Comparison of ENCODE assay signal across 1 cellular context in the genomic region with DNA sequence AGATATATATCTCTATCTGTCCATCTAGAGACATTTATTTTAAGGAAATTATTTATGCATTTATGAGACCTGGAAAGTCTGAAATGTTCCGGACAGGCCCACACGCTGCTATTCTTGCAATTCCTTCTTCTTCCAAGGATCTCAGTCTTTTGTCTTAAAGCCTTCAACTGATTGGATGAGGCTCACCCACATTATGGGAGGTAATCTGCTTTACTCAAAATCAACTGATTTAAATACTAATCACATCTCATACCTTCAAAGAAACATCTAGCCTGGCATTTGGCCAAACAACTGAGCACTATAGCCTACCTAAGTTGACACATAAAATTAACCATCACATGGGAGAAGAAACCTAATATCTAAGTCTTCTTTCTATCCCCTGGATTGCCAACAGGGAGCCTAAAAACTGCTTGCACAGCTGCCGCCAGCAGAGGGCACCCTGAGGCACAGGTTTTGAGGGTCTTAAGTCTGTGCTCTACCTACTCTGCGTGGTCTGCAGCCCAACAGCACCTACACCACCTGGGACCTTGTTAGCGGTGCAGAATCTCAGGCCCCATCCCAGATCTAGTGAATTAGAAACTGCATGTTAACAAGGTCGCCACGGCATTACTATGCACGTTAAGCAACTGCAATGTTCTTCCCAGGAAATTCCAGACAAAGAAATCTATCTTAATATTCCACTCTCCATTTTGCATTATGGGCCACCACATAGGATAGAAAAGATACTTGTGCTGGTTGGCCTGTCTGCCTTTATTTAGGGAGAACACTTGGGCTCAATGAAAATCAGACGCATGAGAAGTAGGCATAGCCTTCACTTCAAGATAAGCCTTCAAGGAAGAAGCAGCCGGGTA.
TF ChIP-seq lines count a peak whose summit lies in the region.

No MANE protein-coding gene starts in this region.

TF ChIP-seq in HepG2, 621 proteins besides CTCF, POLR2A, EP300 and RAD21 (continued from another document and continues in another):
- TF ChIP-seq, protein P1, sequence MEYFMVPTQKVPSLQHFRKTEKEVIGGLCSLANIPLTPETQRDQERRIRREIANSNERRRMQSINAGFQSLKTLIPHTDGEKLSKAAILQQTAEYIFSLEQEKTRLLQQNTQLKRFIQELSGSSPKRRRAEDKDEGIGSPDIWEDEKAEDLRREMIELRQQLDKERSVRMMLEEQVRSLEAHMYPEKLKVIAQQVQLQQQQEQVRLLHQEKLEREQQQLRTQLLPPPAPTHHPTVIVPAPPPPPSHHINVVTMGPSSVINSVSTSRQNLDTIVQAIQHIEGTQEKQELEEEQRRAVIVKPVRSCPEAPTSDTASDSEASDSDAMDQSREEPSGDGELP (IDR thresholded peaks at IDR 0.05; ENCODE audit: borderline replicate concordance, low read depth): no peak
- no peak for TF ChIP-seq MTF2 (CRISPR knock-in tag; IDR thresholded peaks at IDR 0.05; ENCODE audit: borderline replicate concordance)
- TF ChIP-seq NR3C1 (CRISPR knock-in tag; IDR thresholded peaks at IDR 0.05): no peak
- no peak for TF ChIP-seq HOXA3 (CRISPR knock-in tag; IDR thresholded peaks at IDR 0.05)
- TF ChIP-seq FIP1L1 (IDR thresholded peaks at IDR 0.05; ENCODE audit: borderline replicate concordance, insufficient read depth, low read depth, low read length): no peak
- TF ChIP-seq FOSL2 (CRISPR knock-in tag; IDR thresholded peaks at IDR 0.05): no peak
- TF ChIP-seq, protein P2, sequence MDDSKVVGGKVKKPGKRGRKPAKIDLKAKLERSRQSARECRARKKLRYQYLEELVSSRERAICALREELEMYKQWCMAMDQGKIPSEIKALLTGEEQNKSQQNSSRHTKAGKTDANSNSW (CRISPR knock-in tag; IDR thresholded peaks at IDR 0.05; ENCODE audit: borderline replicate concordance): no peak
- TF ChIP-seq RARA (CRISPR knock-in tag; IDR thresholded peaks at IDR 0.05): no peak
- TF ChIP-seq ZNF543 (CRISPR knock-in tag; IDR thresholded peaks at IDR 0.05): no peak
- TF ChIP-seq, protein P3, sequence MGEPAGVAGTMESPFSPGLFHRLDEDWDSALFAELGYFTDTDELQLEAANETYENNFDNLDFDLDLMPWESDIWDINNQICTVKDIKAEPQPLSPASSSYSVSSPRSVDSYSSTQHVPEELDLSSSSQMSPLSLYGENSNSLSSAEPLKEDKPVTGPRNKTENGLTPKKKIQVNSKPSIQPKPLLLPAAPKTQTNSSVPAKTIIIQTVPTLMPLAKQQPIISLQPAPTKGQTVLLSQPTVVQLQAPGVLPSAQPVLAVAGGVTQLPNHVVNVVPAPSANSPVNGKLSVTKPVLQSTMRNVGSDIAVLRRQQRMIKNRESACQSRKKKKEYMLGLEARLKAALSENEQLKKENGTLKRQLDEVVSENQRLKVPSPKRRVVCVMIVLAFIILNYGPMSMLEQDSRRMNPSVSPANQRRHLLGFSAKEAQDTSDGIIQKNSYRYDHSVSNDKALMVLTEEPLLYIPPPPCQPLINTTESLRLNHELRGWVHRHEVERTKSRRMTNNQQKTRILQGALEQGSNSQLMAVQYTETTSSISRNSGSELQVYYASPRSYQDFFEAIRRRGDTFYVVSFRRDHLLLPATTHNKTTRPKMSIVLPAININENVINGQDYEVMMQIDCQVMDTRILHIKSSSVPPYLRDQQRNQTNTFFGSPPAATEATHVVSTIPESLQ (CRISPR knock-in tag; conservative IDR thresholded peaks at IDR 0.05): no peak
- TF ChIP-seq FLYWCH1 (CRISPR knock-in tag; IDR thresholded peaks at IDR 0.05): no peak
- no peak for TF ChIP-seq ZBTB7A (CRISPR knock-in tag; IDR thresholded peaks at IDR 0.05)
- TF ChIP-seq THYN1 (CRISPR knock-in tag; IDR thresholded peaks at IDR 0.05; ENCODE audit: borderline replicate concordance, low read depth): no peak
- TF ChIP-seq KLF16 (CRISPR knock-in tag; IDR thresholded peaks at IDR 0.05): peak in 1 of 2 experiments; percentile 50; a peak in 1 of 4 replicates
- no peak for TF ChIP-seq TEAD3 (CRISPR knock-in tag; optimal IDR thresholded peaks at IDR 0.05; ENCODE audit: borderline replicate concordance)
- TF ChIP-seq, protein P4, sequence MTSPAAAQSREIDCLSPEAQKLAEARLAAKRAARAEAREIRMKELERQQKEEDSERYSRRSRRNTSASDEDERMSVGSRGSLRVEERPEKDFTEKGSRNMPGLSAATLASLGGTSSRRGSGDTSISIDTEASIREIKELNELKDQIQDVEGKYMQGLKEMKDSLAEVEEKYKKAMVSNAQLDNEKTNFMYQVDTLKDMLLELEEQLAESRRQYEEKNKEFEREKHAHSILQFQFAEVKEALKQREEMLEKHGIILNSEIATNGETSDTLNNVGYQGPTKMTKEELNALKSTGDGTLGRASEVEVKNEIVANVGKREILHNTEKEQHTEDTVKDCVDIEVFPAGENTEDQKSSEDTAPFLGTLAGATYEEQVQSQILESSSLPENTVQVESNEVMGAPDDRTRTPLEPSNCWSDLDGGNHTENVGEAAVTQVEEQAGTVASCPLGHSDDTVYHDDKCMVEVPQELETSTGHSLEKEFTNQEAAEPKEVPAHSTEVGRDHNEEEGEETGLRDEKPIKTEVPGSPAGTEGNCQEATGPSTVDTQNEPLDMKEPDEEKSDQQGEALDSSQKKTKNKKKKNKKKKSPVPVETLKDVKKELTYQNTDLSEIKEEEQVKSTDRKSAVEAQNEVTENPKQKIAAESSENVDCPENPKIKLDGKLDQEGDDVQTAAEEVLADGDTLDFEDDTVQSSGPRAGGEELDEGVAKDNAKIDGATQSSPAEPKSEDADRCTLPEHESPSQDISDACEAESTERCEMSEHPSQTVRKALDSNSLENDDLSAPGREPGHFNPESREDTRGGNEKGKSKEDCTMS (CRISPR knock-in tag; conservative IDR thresholded peaks at IDR 0.05): no peak
- TF ChIP-seq ZNF670 (CRISPR knock-in tag; IDR thresholded peaks at IDR 0.05; ENCODE audit: borderline replicate concordance): no peak
- TF ChIP-seq ZNF292 (CRISPR knock-in tag; IDR thresholded peaks at IDR 0.05; ENCODE audit: borderline replicate concordance, low read depth): no peak
- TF ChIP-seq, protein P5, sequence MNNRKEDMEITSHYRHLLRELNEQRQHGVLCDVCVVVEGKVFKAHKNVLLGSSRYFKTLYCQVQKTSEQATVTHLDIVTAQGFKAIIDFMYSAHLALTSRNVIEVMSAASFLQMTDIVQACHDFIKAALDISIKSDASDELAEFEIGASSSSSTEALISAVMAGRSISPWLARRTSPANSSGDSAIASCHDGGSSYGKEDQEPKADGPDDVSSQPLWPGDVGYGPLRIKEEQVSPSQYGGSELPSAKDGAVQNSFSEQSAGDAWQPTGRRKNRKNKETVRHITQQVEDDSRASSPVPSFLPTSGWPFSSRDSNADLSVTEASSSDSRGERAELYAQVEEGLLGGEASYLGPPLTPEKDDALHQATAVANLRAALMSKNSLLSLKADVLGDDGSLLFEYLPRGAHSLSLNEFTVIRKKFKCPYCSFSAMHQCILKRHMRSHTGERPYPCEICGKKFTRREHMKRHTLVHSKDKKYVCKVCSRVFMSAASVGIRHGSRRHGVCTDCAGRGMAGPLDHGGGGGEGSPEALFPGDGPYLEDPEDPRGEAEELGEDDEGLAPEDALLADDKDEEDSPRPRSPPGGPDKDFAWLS (CRISPR knock-in tag; IDR thresholded peaks at IDR 0.05; ENCODE audit: borderline replicate concordance): no peak
- no peak for TF ChIP-seq ZC3H13 (CRISPR knock-in tag; IDR thresholded peaks at IDR 0.05)
- TF ChIP-seq, protein P6, sequence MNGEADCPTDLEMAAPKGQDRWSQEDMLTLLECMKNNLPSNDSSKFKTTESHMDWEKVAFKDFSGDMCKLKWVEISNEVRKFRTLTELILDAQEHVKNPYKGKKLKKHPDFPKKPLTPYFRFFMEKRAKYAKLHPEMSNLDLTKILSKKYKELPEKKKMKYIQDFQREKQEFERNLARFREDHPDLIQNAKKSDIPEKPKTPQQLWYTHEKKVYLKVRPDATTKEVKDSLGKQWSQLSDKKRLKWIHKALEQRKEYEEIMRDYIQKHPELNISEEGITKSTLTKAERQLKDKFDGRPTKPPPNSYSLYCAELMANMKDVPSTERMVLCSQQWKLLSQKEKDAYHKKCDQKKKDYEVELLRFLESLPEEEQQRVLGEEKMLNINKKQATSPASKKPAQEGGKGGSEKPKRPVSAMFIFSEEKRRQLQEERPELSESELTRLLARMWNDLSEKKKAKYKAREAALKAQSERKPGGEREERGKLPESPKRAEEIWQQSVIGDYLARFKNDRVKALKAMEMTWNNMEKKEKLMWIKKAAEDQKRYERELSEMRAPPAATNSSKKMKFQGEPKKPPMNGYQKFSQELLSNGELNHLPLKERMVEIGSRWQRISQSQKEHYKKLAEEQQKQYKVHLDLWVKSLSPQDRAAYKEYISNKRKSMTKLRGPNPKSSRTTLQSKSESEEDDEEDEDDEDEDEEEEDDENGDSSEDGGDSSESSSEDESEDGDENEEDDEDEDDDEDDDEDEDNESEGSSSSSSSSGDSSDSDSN (CRISPR knock-in tag; IDR thresholded peaks at IDR 0.05): no peak
- TF ChIP-seq ZFP82 (CRISPR knock-in tag; IDR thresholded peaks at IDR 0.05; ENCODE audit: borderline replicate concordance): no peak; the same call in 1 of the 2 replicates
- TF ChIP-seq HMGA1 (CRISPR knock-in tag; conservative IDR thresholded peaks at IDR 0.05): no peak
- TF ChIP-seq RELA (CRISPR knock-in tag; IDR thresholded peaks at IDR 0.05): no peak
- TF ChIP-seq JARID2 (CRISPR knock-in tag; IDR thresholded peaks at IDR 0.05; ENCODE audit: insufficient replicate concordance): no peak
- TF ChIP-seq MIER3 (CRISPR knock-in tag; IDR thresholded peaks at IDR 0.05; ENCODE audit: borderline replicate concordance): peak; percentile 63; the same call in 1 of the 2 replicates
- TF ChIP-seq, protein P7, sequence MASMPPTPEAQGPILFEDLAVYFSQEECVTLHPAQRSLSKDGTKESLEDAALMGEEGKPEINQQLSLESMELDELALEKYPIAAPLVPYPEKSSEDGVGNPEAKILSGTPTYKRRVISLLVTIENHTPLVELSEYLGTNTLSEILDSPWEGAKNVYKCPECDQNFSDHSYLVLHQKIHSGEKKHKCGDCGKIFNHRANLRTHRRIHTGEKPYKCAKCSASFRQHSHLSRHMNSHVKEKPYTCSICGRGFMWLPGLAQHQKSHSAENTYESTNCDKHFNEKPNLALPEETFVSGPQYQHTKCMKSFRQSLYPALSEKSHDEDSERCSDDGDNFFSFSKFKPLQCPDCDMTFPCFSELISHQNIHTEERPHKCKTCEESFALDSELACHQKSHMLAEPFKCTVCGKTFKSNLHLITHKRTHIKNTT (CRISPR knock-in tag; IDR thresholded peaks at IDR 0.05): no peak
- TF ChIP-seq, protein P8, sequence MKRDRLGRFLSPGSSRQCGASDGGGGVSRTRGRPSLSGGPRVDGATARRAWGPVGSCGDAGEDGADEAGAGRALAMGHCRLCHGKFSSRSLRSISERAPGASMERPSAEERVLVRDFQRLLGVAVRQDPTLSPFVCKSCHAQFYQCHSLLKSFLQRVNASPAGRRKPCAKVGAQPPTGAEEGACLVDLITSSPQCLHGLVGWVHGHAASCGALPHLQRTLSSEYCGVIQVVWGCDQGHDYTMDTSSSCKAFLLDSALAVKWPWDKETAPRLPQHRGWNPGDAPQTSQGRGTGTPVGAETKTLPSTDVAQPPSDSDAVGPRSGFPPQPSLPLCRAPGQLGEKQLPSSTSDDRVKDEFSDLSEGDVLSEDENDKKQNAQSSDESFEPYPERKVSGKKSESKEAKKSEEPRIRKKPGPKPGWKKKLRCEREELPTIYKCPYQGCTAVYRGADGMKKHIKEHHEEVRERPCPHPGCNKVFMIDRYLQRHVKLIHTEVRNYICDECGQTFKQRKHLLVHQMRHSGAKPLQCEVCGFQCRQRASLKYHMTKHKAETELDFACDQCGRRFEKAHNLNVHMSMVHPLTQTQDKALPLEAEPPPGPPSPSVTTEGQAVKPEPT (CRISPR knock-in tag; IDR thresholded peaks at IDR 0.05; ENCODE audit: low read depth): no peak
- no peak for TF ChIP-seq ZSCAN30 (CRISPR knock-in tag; IDR thresholded peaks at IDR 0.05)
- peak; percentile 65; the same call in 1 of the 2 replicates for TF ChIP-seq SMAD3 (CRISPR knock-in tag; IDR thresholded peaks at IDR 0.05)
- TF ChIP-seq SETDB1 (CRISPR knock-in tag; IDR thresholded peaks at IDR 0.05; ENCODE audit: borderline replicate concordance): no peak
- no peak for TF ChIP-seq ZSCAN20 (CRISPR knock-in tag; IDR thresholded peaks at IDR 0.05; ENCODE audit: borderline replicate concordance)
- TF ChIP-seq, protein P9, sequence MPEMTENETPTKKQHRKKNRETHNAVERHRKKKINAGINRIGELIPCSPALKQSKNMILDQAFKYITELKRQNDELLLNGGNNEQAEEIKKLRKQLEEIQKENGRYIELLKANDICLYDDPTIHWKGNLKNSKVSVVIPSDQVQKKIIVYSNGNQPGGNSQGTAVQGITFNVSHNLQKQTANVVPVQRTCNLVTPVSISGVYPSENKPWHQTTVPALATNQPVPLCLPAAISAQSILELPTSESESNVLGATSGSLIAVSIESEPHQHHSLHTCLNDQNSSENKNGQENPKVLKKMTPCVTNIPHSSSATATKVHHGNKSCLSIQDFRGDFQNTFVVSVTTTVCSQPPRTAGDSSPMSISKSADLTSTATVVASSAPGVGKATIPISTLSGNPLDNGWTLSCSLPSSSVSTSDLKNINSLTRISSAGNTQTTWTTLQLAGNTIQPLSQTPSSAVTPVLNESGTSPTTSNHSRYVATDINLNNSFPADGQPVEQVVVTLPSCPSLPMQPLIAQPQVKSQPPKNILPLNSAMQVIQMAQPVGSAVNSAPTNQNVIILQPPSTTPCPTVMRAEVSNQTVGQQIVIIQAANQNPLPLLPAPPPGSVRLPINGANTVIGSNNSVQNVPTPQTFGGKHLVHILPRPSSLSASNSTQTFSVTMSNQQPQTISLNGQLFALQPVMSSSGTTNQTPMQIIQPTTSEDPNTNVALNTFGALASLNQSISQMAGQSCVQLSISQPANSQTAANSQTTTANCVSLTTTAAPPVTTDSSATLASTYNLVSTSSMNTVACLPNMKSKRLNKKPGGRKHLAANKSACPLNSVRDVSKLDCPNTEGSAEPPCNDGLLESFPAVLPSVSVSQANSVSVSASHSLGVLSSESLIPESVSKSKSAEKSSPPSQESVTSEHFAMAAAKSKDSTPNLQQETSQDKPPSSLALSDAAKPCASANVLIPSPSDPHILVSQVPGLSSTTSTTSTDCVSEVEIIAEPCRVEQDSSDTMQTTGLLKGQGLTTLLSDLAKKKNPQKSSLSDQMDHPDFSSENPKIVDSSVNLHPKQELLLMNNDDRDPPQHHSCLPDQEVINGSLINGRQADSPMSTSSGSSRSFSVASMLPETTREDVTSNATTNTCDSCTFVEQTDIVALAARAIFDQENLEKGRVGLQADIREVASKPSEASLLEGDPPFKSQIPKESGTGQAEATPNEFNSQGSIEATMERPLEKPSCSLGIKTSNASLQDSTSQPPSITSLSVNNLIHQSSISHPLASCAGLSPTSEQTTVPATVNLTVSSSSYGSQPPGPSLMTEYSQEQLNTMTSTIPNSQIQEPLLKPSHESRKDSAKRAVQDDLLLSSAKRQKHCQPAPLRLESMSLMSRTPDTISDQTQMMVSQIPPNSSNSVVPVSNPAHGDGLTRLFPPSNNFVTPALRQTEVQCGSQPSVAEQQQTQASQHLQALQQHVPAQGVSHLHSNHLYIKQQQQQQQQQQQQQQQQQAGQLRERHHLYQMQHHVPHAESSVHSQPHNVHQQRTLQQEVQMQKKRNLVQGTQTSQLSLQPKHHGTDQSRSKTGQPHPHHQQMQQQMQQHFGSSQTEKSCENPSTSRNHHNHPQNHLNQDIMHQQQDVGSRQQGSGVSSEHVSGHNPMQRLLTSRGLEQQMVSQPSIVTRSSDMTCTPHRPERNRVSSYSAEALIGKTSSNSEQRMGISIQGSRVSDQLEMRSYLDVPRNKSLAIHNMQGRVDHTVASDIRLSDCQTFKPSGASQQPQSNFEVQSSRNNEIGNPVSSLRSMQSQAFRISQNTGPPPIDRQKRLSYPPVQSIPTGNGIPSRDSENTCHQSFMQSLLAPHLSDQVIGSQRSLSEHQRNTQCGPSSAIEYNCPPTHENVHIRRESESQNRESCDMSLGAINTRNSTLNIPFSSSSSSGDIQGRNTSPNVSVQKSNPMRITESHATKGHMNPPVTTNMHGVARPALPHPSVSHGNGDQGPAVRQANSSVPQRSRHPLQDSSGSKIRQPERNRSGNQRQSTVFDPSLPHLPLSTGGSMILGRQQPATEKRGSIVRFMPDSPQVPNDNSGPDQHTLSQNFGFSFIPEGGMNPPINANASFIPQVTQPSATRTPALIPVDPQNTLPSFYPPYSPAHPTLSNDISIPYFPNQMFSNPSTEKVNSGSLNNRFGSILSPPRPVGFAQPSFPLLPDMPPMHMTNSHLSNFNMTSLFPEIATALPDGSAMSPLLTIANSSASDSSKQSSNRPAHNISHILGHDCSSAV (CRISPR knock-in tag; IDR thresholded peaks at IDR 0.05; ENCODE audit: borderline replicate concordance): no peak
